In the genomic region with DNA sequence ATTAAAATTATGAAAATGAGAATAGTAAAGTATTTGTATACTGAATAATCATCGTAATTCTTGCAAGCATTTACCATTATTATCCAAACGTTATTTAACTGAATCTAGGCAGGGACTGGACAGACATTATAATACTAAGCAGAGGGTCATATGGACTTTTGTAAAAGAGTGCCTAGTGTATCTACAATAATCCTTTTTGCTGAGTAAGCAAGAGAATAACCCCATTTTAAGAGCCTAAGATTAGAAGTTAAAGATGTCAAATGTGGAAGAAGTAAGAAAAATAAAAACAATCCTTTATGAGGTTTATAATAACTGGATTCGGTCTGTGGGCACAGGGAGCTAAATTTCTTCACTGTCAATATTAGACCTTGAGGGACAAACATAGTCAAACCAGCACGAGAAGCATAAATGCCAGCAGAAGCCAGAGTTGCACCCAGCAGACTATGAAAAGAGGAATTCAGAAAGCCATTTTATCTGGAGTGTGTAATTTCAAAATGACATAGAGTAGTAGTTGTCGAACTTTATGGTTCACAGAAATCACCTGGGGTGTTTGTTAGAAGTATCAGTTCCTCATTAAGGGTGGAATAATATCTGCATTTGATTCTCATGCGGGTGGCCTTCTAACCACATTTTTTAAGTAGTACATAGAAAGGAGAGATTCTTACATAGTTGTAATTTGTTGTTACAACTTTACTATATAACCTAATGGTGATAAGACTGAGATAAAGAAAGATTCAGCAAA, we compare ENCODE assay signal across 11 cellular contexts. TPM values are rescaled to one million over a fixed set of nuclear protein-coding genes. Genes with fewer than 3 reads are reported as not detected.
A peak's percentile ranks its signal among the peaks of the same experiment; 100 is the strongest.
DNase-seq lines count a peak whose midpoint lies in the region; ATAC-seq and TF ChIP-seq lines count a peak whose summit lies in the region.
"Had no signal": no experiment of that assay in that cellular context is flagged by ENCODE, and none has a peak within 500 bp of the region (broad histone marks: within the 10 kb centered on the region; RNA-seq: fewer than 3 reads in every experiment).

No MANE protein-coding gene starts in this region.

- H3K27me3 Mint-ChIP-seq in stimulated activated naive B cell treated with anti-CD40 and anti-IgM and Interleukin-4, amounts not matched to agents 10 μg/mL and 1 μg/mL and 100 μg/mL, for 72 hours = peaks cover 17 to 30% of the 10 kb centered on the region in 2 donors
- H3K27me3 Mint-ChIP-seq in neural progenitor cell (ENCODE audit: insufficient read depth, low read depth) = peaks cover 2% of the 10 kb centered on the region

- H3K36me3 ChIP-seq in neural progenitor cell = no peaks in the 10 kb centered on the region

- H3K4me3 ChIP-seq in neural progenitor cell = no peak overlapping the region

- peak; percentile 52 for DNase-seq in stimulated activated naive B cell treated with anti-CD40 and anti-IgM and Interleukin-4, amounts not matched to agents 10 μg/mL and 1 μg/mL and 100 μg/mL, for 72 hours
- DNase-seq in occipital lobe (lab: John Stamatoyannopoulos, UW) (no peak), NCI-H128 (lab: John Stamatoyannopoulos, UW; ENCODE audit: unreplicated experiment) (no peak), neural progenitor cell (ENCODE audit: low spot score) (no peak)
- DNase-seq: DMS53, NCI-H146 had no signal

- no peaks in the 10 kb centered on the region for H3K9me3 ChIP-seq in neural progenitor cell (ENCODE audit: low read depth)

- H3K27ac Mint-ChIP-seq in stimulated activated naive B cell treated with anti-CD40 and anti-IgM and Interleukin-4, amounts not matched to agents 10 μg/mL and 1 μg/mL and 100 μg/mL, for 72 hours = peak overlapping the region; percentile 79
- no peak overlapping the region for H3K27ac Mint-ChIP-seq in neural progenitor cell
- H3K27ac Mint-ChIP-seq: WTC11 had no signal

- ATAC-seq in GM19025 (IDR thresholded peaks at IDR 0.05; ENCODE audit: low read depth, unreplicated experiment) (peak; percentile 73), HG02571 (IDR thresholded peaks at IDR 0.05; ENCODE audit: unreplicated experiment) (peak; percentile 81), HG03378 (IDR thresholded peaks at IDR 0.05; ENCODE audit: unreplicated experiment) (peak; percentile 96)
- ATAC-seq in stimulated activated naive B cell treated with anti-CD40 and anti-IgM and Interleukin-4, amounts not matched to agents 10 μg/mL and 1 μg/mL and 100 μg/mL, for 72 hours (replicated peaks) = peak; percentile 86 to 92
- ATAC-seq: sciatic nerve, WTC11 had no signal

- no peak overlapping the region for H3K9ac ChIP-seq in neural progenitor cell

- H3K4me1 ChIP-seq in neural progenitor cell = no peaks in the 10 kb centered on the region

- no peak overlapping the region for H3K4me2 ChIP-seq in neural progenitor cell

- no peaks in the 10 kb centered on the region for H3K79me2 ChIP-seq in neural progenitor cell (ENCODE audit: low read depth)

- no peaks in the 10 kb centered on the region for H3K27me3 ChIP-seq in neural progenitor cell

- no peaks in the 10 kb centered on the region for H3F3A ChIP-seq in neural progenitor cell (ENCODE audit: low read depth)

- peaks cover 39 to 48% of the 10 kb centered on the region in 2 donors for H3K4me1 Mint-ChIP-seq in stimulated activated naive B cell treated with anti-CD40 and anti-IgM and Interleukin-4, amounts not matched to agents 10 μg/mL and 1 μg/mL and 100 μg/mL, for 72 hours
- peaks cover 7% of the 10 kb centered on the region for H3K4me1 Mint-ChIP-seq in neural progenitor cell

- no peak overlapping the region for H3K27ac ChIP-seq in neural progenitor cell

- H3K36me3 Mint-ChIP-seq in stimulated activated naive B cell treated with anti-CD40 and anti-IgM and Interleukin-4, amounts not matched to agents 10 μg/mL and 1 μg/mL and 100 μg/mL, for 72 hours = no peaks in the 10 kb centered on the region
- H3K36me3 Mint-ChIP-seq in neural progenitor cell = no peaks in the 10 kb centered on the region
- H3K36me3 Mint-ChIP-seq: WTC11 had no signal

- peak overlapping the region in 1 of 2 donors; percentile 54 for H3K4me3 Mint-ChIP-seq in stimulated activated naive B cell treated with anti-CD40 and anti-IgM and Interleukin-4, amounts not matched to agents 10 μg/mL and 1 μg/mL and 100 μg/mL, for 72 hours
- no peak overlapping the region for H3K4me3 Mint-ChIP-seq in neural progenitor cell
- H3K4me3 Mint-ChIP-seq: WTC11 had no signal

- no peaks in the 10 kb centered on the region for H4K20me1 ChIP-seq in neural progenitor cell (ENCODE audit: low read depth)

- H2AFZ ChIP-seq in neural progenitor cell (replicated peaks) = no peak overlapping the region

- peaks cover 4% of the 10 kb centered on the region in 2 donors for H3K9me3 Mint-ChIP-seq in stimulated activated naive B cell treated with anti-CD40 and anti-IgM and Interleukin-4, amounts not matched to agents 10 μg/mL and 1 μg/mL and 100 μg/mL, for 72 hours
- peaks cover 5% of the 10 kb centered on the region for H3K9me3 Mint-ChIP-seq in neural progenitor cell
- H3K9me3 Mint-ChIP-seq: WTC11 had no signal

- no peak for TF ChIP-seq CTCF in neural progenitor cell (IDR thresholded peaks at IDR 0.05)

RNA-seq across cellular contexts. Expression of gene DCLK2, which starts 39.7 kb away (rescaled TPM):
- total RNA-seq in occipital lobe (65.0 TPM), neural progenitor cell (ENCODE audit: low replicate concordance) (7.9 and 11.7 TPM in 2 replicates)
